In the genomic region with DNA sequence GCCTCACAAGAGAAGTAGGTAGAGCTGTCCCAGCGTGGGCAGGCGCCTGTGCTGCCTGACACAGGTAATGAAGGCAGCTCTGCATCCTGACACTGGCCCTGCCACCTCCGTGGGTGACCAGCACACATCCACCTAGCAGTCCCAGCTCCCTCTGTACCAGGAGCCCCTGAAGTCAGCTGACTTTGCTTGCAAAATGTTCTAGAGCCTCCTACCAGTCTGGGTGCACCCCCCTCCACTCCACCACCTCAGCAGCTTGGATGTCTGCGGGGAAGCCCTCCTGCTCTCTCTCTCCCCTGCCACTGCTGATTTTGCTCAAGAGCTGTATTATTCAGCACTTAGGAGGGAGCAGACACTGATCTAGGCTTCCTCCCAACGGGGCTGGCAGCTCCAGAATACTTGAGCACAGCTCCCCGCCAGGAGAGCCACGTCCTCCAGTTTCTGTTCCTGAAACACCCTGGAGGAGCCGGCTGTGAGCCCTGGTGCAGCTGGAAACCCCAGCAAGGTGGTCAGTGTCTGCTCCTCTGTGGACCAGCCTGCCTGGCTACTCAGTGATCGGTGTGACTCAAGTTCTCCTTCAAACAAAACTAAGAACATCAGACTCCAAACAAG, we compare ENCODE assay signal across 6 cellular contexts. TPM values are rescaled to one million over a fixed set of nuclear protein-coding genes. Genes with fewer than 3 reads are reported as not detected.
DNase-seq lines count a peak whose midpoint lies in the region; ATAC-seq and TF ChIP-seq lines count a peak whose summit lies in the region.

No MANE protein-coding gene starts in this region.

- peaks cover 62% of the 10 kb centered on the region for H3K4me1 ChIP-seq in CD8-positive, alpha-beta memory T cell (ENCODE audit: insufficient read depth, low read length)
- peaks cover 7% of the 10 kb centered on the region for H3K4me1 ChIP-seq in RWPE2 (ENCODE audit: insufficient read depth, poor library complexity, severe bottlenecking)
- peaks cover 32% of the 10 kb centered on the region for H3K4me1 ChIP-seq in stomach smooth muscle (ENCODE audit: control insufficient read depth, insufficient read depth, low read length)

- H3K4me3 Mint-ChIP-seq in CD8-positive, alpha-beta memory T cell = peak overlapping the region; percentile 94 to 97 (median 96)

- peak overlapping the region; percentile 93 for H3K27ac ChIP-seq in CD8-positive, alpha-beta memory T cell (ENCODE audit: low read depth, low read length)
- no peak overlapping the region for H3K27ac ChIP-seq in RWPE2 (ENCODE audit: poor library complexity, severe bottlenecking)
- peak overlapping the region; percentile 49 for H3K27ac ChIP-seq in stomach smooth muscle (ENCODE audit: low read length)

- H3K36me3 Mint-ChIP-seq in CD8-positive, alpha-beta memory T cell = peaks cover 0 to 46% (median 0%) of the 10 kb centered on the region in 3 donors

- peaks cover 42 to 51% (median 50%) of the 10 kb centered on the region in 3 donors for H3K4me1 Mint-ChIP-seq in CD8-positive, alpha-beta memory T cell

- H3K27ac Mint-ChIP-seq in CD8-positive, alpha-beta memory T cell = peak overlapping the region; percentile 94 to 100 (median 99)

- peaks cover 0 to 4% of the 10 kb centered on the region in 2 donors for H3K27me3 Mint-ChIP-seq in CD8-positive, alpha-beta memory T cell

- peak overlapping the region; percentile 97 for H3K4me3 ChIP-seq in CD8-positive, alpha-beta memory T cell (ENCODE audit: low read length)
- peak overlapping the region; percentile 77 for H3K4me3 ChIP-seq in RWPE2 (ENCODE audit: severe bottlenecking)
- peak overlapping the region; percentile 91 for H3K4me3 ChIP-seq in fibroblast of pulmonary artery (replicated peaks; ENCODE audit: low read depth, low read length)
- peak overlapping the region; percentile 66 to 97 for H3K4me3 ChIP-seq in stomach smooth muscle (ENCODE audit: low read length in 2 of 2)

- H3K9me3 ChIP-seq in CD8-positive, alpha-beta memory T cell (ENCODE audit: low read length) = no peaks in the 10 kb centered on the region
- H3K9me3 ChIP-seq in RWPE2 (ENCODE audit: severe bottlenecking) (no peaks in the 10 kb centered on the region), stomach smooth muscle (ENCODE audit: control insufficient read depth in 2 of 2, low read length in 2 of 2) (no peaks in the 10 kb centered on the region)

- no peaks in the 10 kb centered on the region for H3K9me3 Mint-ChIP-seq in CD8-positive, alpha-beta memory T cell

- no peak for TF ChIP-seq CTCF in RWPE2 (IDR thresholded peaks at IDR 0.05; ENCODE audit: poor library complexity, severe bottlenecking)
- TF ChIP-seq CTCF in fibroblast of pulmonary artery (IDR thresholded peaks at IDR 0.05; ENCODE audit: low read length, missing control alignments) = no peak

- peaks cover 1% of the 10 kb centered on the region for H3K36me3 ChIP-seq in CD8-positive, alpha-beta memory T cell (ENCODE audit: insufficient read depth, low read length)
- 0 out of 2 replicates have a peak, but pooled peaks cover 4% of the 10 kb centered on the region for H3K36me3 ChIP-seq in RWPE2 (ENCODE audit: low read depth)
- H3K36me3 ChIP-seq in stomach smooth muscle (ENCODE audit: control insufficient read depth in 2 of 2, insufficient read depth in 2 of 2, low read length in 2 of 2) = peaks cover 0 to 4% of the 10 kb centered on the region in 2 donors

- CTCF ChIA-PET in CD8-positive, alpha-beta memory T cell (lab: Charles Lee) = interaction anchor here (0.7 to 4.9 kb wide), 7 partner anchors 20 to 153 kb away, joined by 3 to 26 read pairs (median 3); a partner anchor contains a TSS

- ATAC-seq in RWPE2 (ENCODE audit: low read depth) = no peak
- no peak for ATAC-seq in HG03469 (IDR thresholded peaks at IDR 0.05; ENCODE audit: unreplicated experiment)

- no peaks in the 10 kb centered on the region for H3K27me3 ChIP-seq in CD8-positive, alpha-beta memory T cell (ENCODE audit: insufficient read depth, low read length, poor library complexity, severe bottlenecking)
- H3K27me3 ChIP-seq in RWPE2 (ENCODE audit: insufficient read depth, poor library complexity, severe bottlenecking) (no peaks in the 10 kb centered on the region), stomach smooth muscle (ENCODE audit: control insufficient read depth in 1 of 2, insufficient read depth in 2 of 2, low read length in 2 of 2) (no peaks in the 10 kb centered on the region)

- peak overlapping the region; percentile 78 to 86 for H3K9ac ChIP-seq in stomach smooth muscle (ENCODE audit: low read length in 2 of 2)

- DNase-seq in CD8-positive, alpha-beta memory T cell = peak in 3 of 5 donors; percentile 51 to 68 (median 64)
- DNase-seq in RWPE2 (ENCODE audit: low spot score) (no peak), fibroblast of pulmonary artery (ENCODE audit: low read depth) (no peak), retina (no peak)

- POLR2A ChIA-PET in CD8-positive, alpha-beta memory T cell (lab: Charles Lee) = interaction anchor here (0.6 to 1.3 kb wide), 5 partner anchors 24 to 76 kb away, joined by 3 to 6 read pairs (median 4); no protein-coding TSS in a partner anchor

RNA-seq across cellular contexts. Expression of a gene that starts 1.0 kb away (rescaled TPM):
- total RNA-seq in CD8-positive, alpha-beta memory T cell = 10 to 100 TPM; 51.7 to 56.2 TPM
- polyA plus RNA-seq in CD8-positive, alpha-beta memory T cell = 122 TPM

RNA-seq across cellular contexts. Expression of a gene that starts 1.1 kb away (rescaled TPM):
- 10 to 100 TPM; 68.6 to 69.0 TPM for total RNA-seq in CD8-positive, alpha-beta memory T cell
- 21.6 TPM for polyA plus RNA-seq in CD8-positive, alpha-beta memory T cell

RNA-seq across cellular contexts. Expression of a gene that starts 18.9 kb away (rescaled TPM):
- 1 to 10 TPM; 2.2 to 2.8 TPM for total RNA-seq in CD8-positive, alpha-beta memory T cell
- 13.5 TPM for polyA plus RNA-seq in CD8-positive, alpha-beta memory T cell

RNA-seq across cellular contexts. Expression of a gene that starts 42.3 kb away (rescaled TPM):
- total RNA-seq in CD8-positive, alpha-beta memory T cell = 10 to 100 TPM; 58.0 to 59.7 TPM
- polyA plus RNA-seq in CD8-positive, alpha-beta memory T cell = 25.6 TPM

RNA-seq across cellular contexts. Expression of a gene that starts 54.3 kb away (rescaled TPM):
- 100 to 1,000 TPM; 208 to 237 TPM for total RNA-seq in CD8-positive, alpha-beta memory T cell
- polyA plus RNA-seq in CD8-positive, alpha-beta memory T cell = 1,129 TPM

Comparison
In these comparisons a context has a peak if more than half of its experiments do, and no peak if none do; other contexts are left out.
1. DNase-seq: peak in CD8-positive, alpha-beta memory T cell (3 of 5); none in RWPE2 (single experiment), fibroblast of pulmonary artery (single experiment) and retina (single experiment).
2. Peak in every context shown above with its lines, with median percentiles within 50 percentile points of each other: H3K4me3 ChIP-seq.